In genomic region chr4:110515676-110516075, GRCh38 we compare ENCODE assay signal across 8 cellular contexts. TPM values are rescaled to one million over a fixed set of nuclear protein-coding genes. Genes with fewer than 3 reads are reported as not detected.
DNase-seq lines count a peak whose midpoint lies in the region; ATAC-seq and TF ChIP-seq lines count a peak whose summit lies in the region.

No MANE protein-coding gene starts in this region.

- no peak for ATAC-seq in IMR-90 (ENCODE audit: low read depth)
- peak; percentile 27 for ATAC-seq in activated naive CD8-positive, alpha-beta T cell treated with anti-CD3 and anti-CD28 coated beads, Interleukin-2, amount 50 U/mL, for 24 hours
- peak in 1 of 2 donors; percentile 48 for ATAC-seq in natural killer cell treated with Interleukin-12 subunit alpha and Interleukin-12 subunit beta and Interleukin-15 and Interleukin-18, amount 100 ng/mL, for 72 hours

- no peak overlapping the region for H3K18ac ChIP-seq in IMR-90 (ENCODE audit: low read depth, low read length)

- H2BK5ac ChIP-seq in IMR-90 (ENCODE audit: low read depth, low read length, poor library complexity, severe bottlenecking), result no peak overlapping the region

- H2BK120ac ChIP-seq in IMR-90 (ENCODE audit: low read depth, low read length), result no peak overlapping the region

- no peak for DNase-seq in GM06990 (ENCODE audit: extremely low read depth, insufficient read length)
- DNase-seq in IMR-90, result no peak
- no peak for DNase-seq in activated naive CD8-positive, alpha-beta T cell treated with anti-CD3 and anti-CD28 coated beads, Interleukin-2, amount 50 U/mL, for 24 hours
- DNase-seq in natural killer cell treated with Interleukin-12 subunit alpha and Interleukin-12 subunit beta and Interleukin-15 and Interleukin-18, amount 100 ng/mL, for 72 hours (ENCODE audit: low spot score), result no peak
- no peak for DNase-seq in islet precursor cell
- DNase-seq in GOT3 (lab: John Stamatoyannopoulos, UW), result no peak
- no peak for DNase-seq in NCI-H1105 (lab: John Stamatoyannopoulos, UW)
- DNase-seq in stimulated activated CD4-positive, alpha-beta T cell treated with anti-CD3 and anti-CD28 coated beads, Interleukin-2, amount 100 ng/mL, for 48 hours, result no peak

- H3K4me1 Mint-ChIP-seq in activated naive CD8-positive, alpha-beta T cell treated with anti-CD3 and anti-CD28 coated beads, Interleukin-2, amount 50 U/mL, for 24 hours, result peaks cover 13% of the 10 kb centered on the region
- peaks cover 5 to 7% of the 10 kb centered on the region in 2 donors for H3K4me1 Mint-ChIP-seq in natural killer cell treated with Interleukin-12 subunit alpha and Interleukin-12 subunit beta and Interleukin-15 and Interleukin-18, amount 100 ng/mL, for 72 hours (ENCODE audit: low read depth in 2 of 2)

- no peak overlapping the region for H3K14ac ChIP-seq in IMR-90 (replicated peaks; ENCODE audit: low read depth, low read length)

- H3K4me3 ChIP-seq in GM06990 (replicated peaks; ENCODE audit: low read depth, low read length), result peak overlapping the region; percentile 77
- H3K4me3 ChIP-seq in IMR-90 (ENCODE audit: insufficient read depth, low read depth, low read length), result no peak overlapping the region

- no peak for TF ChIP-seq RAD21 in IMR-90 (IDR thresholded peaks at IDR 0.05; ENCODE audit: low read length)

- CTCF ChIA-PET in IMR-90 (lab: Yijun Ruan, JAX), result interaction anchor here (0.5 to 1.8 kb wide), 4 partner anchors 33 to 566 kb away, joined by 4 to 8 read pairs (median 4); no protein-coding TSS in a partner anchor

- no peak for TF ChIP-seq CTCF in GM06990 (IDR thresholded peaks at IDR 0.05; ENCODE audit: insufficient read depth, low read length, poor library complexity, severe bottlenecking)
- TF ChIP-seq CTCF in IMR-90 (conservative IDR thresholded peaks at IDR 0.05; ENCODE audit: low read depth, low read length), result no peak

- H2AFZ ChIP-seq in IMR-90 (replicated peaks; ENCODE audit: low read length, poor library complexity), result no peak overlapping the region

- peak overlapping the region; percentile 34; the same call in 1 of the 2 replicates for H3K4me2 ChIP-seq in IMR-90 (ENCODE audit: low read depth, low read length)

- H4K20me1 ChIP-seq in IMR-90 (ENCODE audit: insufficient read depth, low read length), result no peaks in the 10 kb centered on the region

- no peak overlapping the region for H3K27ac ChIP-seq in IMR-90 (ENCODE audit: insufficient read depth, low read length)

- no peak overlapping the region for H4K8ac ChIP-seq in IMR-90 (ENCODE audit: low read depth in 2 of 2, low read length in 2 of 2)

- H3K4me1 ChIP-seq in IMR-90 (ENCODE audit: control insufficient read depth, insufficient read depth, low read length), result no peaks in the 10 kb centered on the region

- no peak overlapping the region for H2BK15ac ChIP-seq in IMR-90 (ENCODE audit: low read depth, low read length)

- H3K9ac ChIP-seq in IMR-90 (ENCODE audit: low read depth, low read length), result no peak overlapping the region

- H4K91ac ChIP-seq in IMR-90 (ENCODE audit: insufficient read depth, low read depth, low read length), result no peak overlapping the region

- intact Hi-C loops in IMR-90 (cut with micrococcal nuclease), result loop anchor here (1.0 to 10.0 kb wide), 3 partner anchors 516 to 1517 kb away; no protein-coding TSS in a partner anchor

- no peak overlapping the region for H2AK9ac ChIP-seq in IMR-90 (replicated peaks; ENCODE audit: low read depth, low read length, poor library complexity)

- TF ChIP-seq POLR2A in IMR-90 (IDR thresholded peaks at IDR 0.05; ENCODE audit: low read depth, low read length), result no peak

- peaks cover 9% of the 10 kb centered on the region for H3K27me3 Mint-ChIP-seq in activated naive CD8-positive, alpha-beta T cell treated with anti-CD3 and anti-CD28 coated beads, Interleukin-2, amount 50 U/mL, for 24 hours
- peaks cover 7 to 17% of the 10 kb centered on the region in 2 donors for H3K27me3 Mint-ChIP-seq in natural killer cell treated with Interleukin-12 subunit alpha and Interleukin-12 subunit beta and Interleukin-15 and Interleukin-18, amount 100 ng/mL, for 72 hours

- H2AK5ac ChIP-seq in IMR-90 (ENCODE audit: low read depth, low read length), result no peak overlapping the region

- H3K36me3 ChIP-seq in GM06990 (ENCODE audit: control insufficient read depth, insufficient read depth, low read length) (no peaks in the 10 kb centered on the region), IMR-90 (ENCODE audit: control insufficient read depth, insufficient read depth, low read length) (no peaks in the 10 kb centered on the region)

- H3K9me1 ChIP-seq in IMR-90 (ENCODE audit: insufficient read depth, low read length), result no peaks in the 10 kb centered on the region

- no peaks in the 10 kb centered on the region for H3K79me1 ChIP-seq in IMR-90 (ENCODE audit: low read depth in 1 of 2, low read length in 2 of 2)

- WGBS in IMR-90 (ENCODE audit: extremely low coverage in 2 of 2, insufficient read length in 1 of 2), 2 experiments, result no CpG with 5 or more reads among the region's 5 CpGs

- H3K27ac Mint-ChIP-seq in activated naive CD8-positive, alpha-beta T cell treated with anti-CD3 and anti-CD28 coated beads, Interleukin-2, amount 50 U/mL, for 24 hours, result peak overlapping the region; percentile 32
- H3K27ac Mint-ChIP-seq in natural killer cell treated with Interleukin-12 subunit alpha and Interleukin-12 subunit beta and Interleukin-15 and Interleukin-18, amount 100 ng/mL, for 72 hours, result peak overlapping the region; percentile 5 to 89

- H3K27me3 ChIP-seq in GM06990 (replicated peaks; ENCODE audit: control insufficient read depth, insufficient read depth, low read length) (no peaks in the 10 kb centered on the region), IMR-90 (ENCODE audit: control insufficient read depth, insufficient read depth, low read length) (no peaks in the 10 kb centered on the region)

- no peaks in the 10 kb centered on the region for H3K36me3 Mint-ChIP-seq in activated naive CD8-positive, alpha-beta T cell treated with anti-CD3 and anti-CD28 coated beads, Interleukin-2, amount 50 U/mL, for 24 hours (ENCODE audit: low read depth)
- H3K36me3 Mint-ChIP-seq in natural killer cell treated with Interleukin-12 subunit alpha and Interleukin-12 subunit beta and Interleukin-15 and Interleukin-18, amount 100 ng/mL, for 72 hours, result no peaks in the 10 kb centered on the region

- H3K9me3 Mint-ChIP-seq in activated naive CD8-positive, alpha-beta T cell treated with anti-CD3 and anti-CD28 coated beads, Interleukin-2, amount 50 U/mL, for 24 hours, result no peaks in the 10 kb centered on the region
- no peaks in the 10 kb centered on the region for H3K9me3 Mint-ChIP-seq in natural killer cell treated with Interleukin-12 subunit alpha and Interleukin-12 subunit beta and Interleukin-15 and Interleukin-18, amount 100 ng/mL, for 72 hours

- BruUV-seq in IMR-90 (replicated peaks; lab: Mats Ljungman, UMichigan), result no TSS peak

- H3K9me3 ChIP-seq in IMR-90 (ENCODE audit: control insufficient read depth, insufficient read depth, low read length), result no peaks in the 10 kb centered on the region

- no peak overlapping the region for H4K5ac ChIP-seq in IMR-90 (ENCODE audit: low read depth, low read length)

- H3K23ac ChIP-seq in IMR-90 (ENCODE audit: low read depth, low read length), result no peak overlapping the region

- H3K56ac ChIP-seq in IMR-90 (ENCODE audit: extremely low read depth, insufficient read depth, low read length), result no peak overlapping the region

- no peak overlapping the region for H2BK20ac ChIP-seq in IMR-90 (ENCODE audit: low read depth, low read length)

- H3K4me3 Mint-ChIP-seq in activated naive CD8-positive, alpha-beta T cell treated with anti-CD3 and anti-CD28 coated beads, Interleukin-2, amount 50 U/mL, for 24 hours, result peak overlapping the region; percentile 88
- H3K4me3 Mint-ChIP-seq in natural killer cell treated with Interleukin-12 subunit alpha and Interleukin-12 subunit beta and Interleukin-15 and Interleukin-18, amount 100 ng/mL, for 72 hours, result peak overlapping the region; percentile 89

- dilution Hi-C loops in IMR-90 (cut with HindIII; ENCODE audit: low sequenced_read_pairs, unreplicated experiment), result no loop called here

- POLR2A ChIA-PET in IMR-90 (lab: Charles Lee; ENCODE audit: unreplicated experiment), result no interaction called here

- in situ Hi-C loops in IMR-90 (cut with MboI; ENCODE audit: low sequenced_read_pairs), result loop anchor here (5.0 to 25.0 kb wide), 3 partner anchors 203 to 1103 kb away; no protein-coding TSS in a partner anchor

- no peak overlapping the region for H3K4ac ChIP-seq in IMR-90 (ENCODE audit: low read depth, low read length)

TF ChIP-seq in IMR-90, 13 proteins besides CTCF, POLR2A, EP300 and RAD21 (continues in another document):
- TF ChIP-seq MAFK (IDR thresholded peaks at IDR 0.05; ENCODE audit: low read depth, low read length), result no peak
- TF ChIP-seq USF2 (IDR thresholded peaks at IDR 0.05; ENCODE audit: low read depth, low read length), result no peak
- no peak for TF ChIP-seq MAZ (IDR thresholded peaks at IDR 0.05; ENCODE audit: borderline replicate concordance, low read depth, low read length)
- no peak for TF ChIP-seq CEBPB (IDR thresholded peaks at IDR 0.05; ENCODE audit: low read depth, low read length)
- TF ChIP-seq BHLHE40 (IDR thresholded peaks at IDR 0.05; ENCODE audit: low read depth, low read length), result no peak
- no peak for TF ChIP-seq MXI1 (IDR thresholded peaks at IDR 0.05; ENCODE audit: borderline replicate concordance, low read depth, low read length)
- no peak for TF ChIP-seq RCOR1 (IDR thresholded peaks at IDR 0.05; ENCODE audit: insufficient replicate concordance, low read length)
- TF ChIP-seq SMC3 (IDR thresholded peaks at IDR 0.05; ENCODE audit: low read depth, low read length), result no peak
- no peak for TF ChIP-seq FOS (IDR thresholded peaks at IDR 0.05; ENCODE audit: low read depth, low read length)
- no peak for TF ChIP-seq RFX5 (IDR thresholded peaks at IDR 0.05; ENCODE audit: low read depth, low read length)
- TF ChIP-seq NFE2L2 (IDR thresholded peaks at IDR 0.05; ENCODE audit: low read depth, low read length), result no peak

RNA-seq across cellular contexts. Expression of gene ENPEP, which starts 39.7 kb away (rescaled TPM):
- 0.18 and 0.28 TPM in 2 replicates for total RNA-seq in IMR-90 (2012; rRNA removed)
- polyA plus RNA-seq in IMR-90 (2012; rRNA removed), result 0.07 and 0.12 TPM in 2 replicates
- 0.03 and 0.04 TPM in 2 replicates for polyA plus RNA-seq in IMR-90 (2012; cell fraction: cytosol; rRNA removed)
- 0.03 and 0.13 TPM in 2 replicates for polyA plus RNA-seq in IMR-90 (2012; cell fraction: nucleus; rRNA removed; ENCODE audit: low replicate concordance)
- under 1 TPM; 0.05 to 0.28 TPM for total RNA-seq in natural killer cell treated with Interleukin-12 subunit alpha and Interleukin-12 subunit beta and Interleukin-15 and Interleukin-18, amount 100 ng/mL, for 72 hours
